ENCODE assay signal across 26 cellular contexts in genomic region chr10:17523246-17523753, GRCh38.
"Had no signal": no experiment of that assay in that cellular context is flagged by ENCODE, and none has a peak within 500 bp of the region (broad histone marks: within the 10 kb centered on the region; RNA-seq: fewer than 3 reads in every experiment).

No MANE protein-coding gene starts in this region.

- H3K36me3 ChIP-seq: gastroesophageal sphincter, heart left ventricle, left lung, pancreas, suprapubic skin, vagina had no signal

- H2AFZ ChIP-seq: hepatocyte had no signal

- ATAC-seq: esophagus mucosa; gastroesophageal sphincter; heart left ventricle; left lung; natural killer cell; pancreas; sciatic nerve; stimulated activated naive CD8-positive, alpha-beta T cell treated with anti-CD3 and anti-CD28 coated beads, Interleukin-15, amount 100 ng/mL, for 72 hours had no signal

- DNase-seq: effector CD8-positive, alpha-beta T cell; endodermal cell; foreskin fibroblast; heart left ventricle; kidney; left lung; mesendoderm; midbrain; natural killer cell; occipital lobe; pancreas; stimulated activated CD4-positive, alpha-beta T cell treated with anti-CD3 and anti-CD28 coated beads, Interleukin-12 subunit alpha, Interleukin-12 subunit beta, amount 100 ng/mL, for 4 hours; stimulated activated CD4-positive, alpha-beta T cell treated with anti-CD3 and anti-CD28 coated beads, Interleukin-1b, Interleukin-23, amount 100 ng/mL, for 48 hours; stimulated activated CD4-positive, alpha-beta T cell treated with anti-CD3 and anti-CD28 coated beads, Interleukin-4, amount 100 ng/mL, for 1 hour; stimulated activated CD8-positive, alpha-beta memory T cell treated with anti-CD3 and anti-CD28 coated beads, Interleukin-4, amount 100 ng/mL, for 48 hours; stimulated activated naive CD4-positive, alpha-beta T cell; stimulated activated naive CD8-positive, alpha-beta T cell treated with anti-CD3 and anti-CD28 coated beads, Interleukin-15, amount 100 ng/mL, for 72 hours; trophoblast cell had no signal

- H3K79me2 ChIP-seq: hepatocyte had no signal

- H3K27me3 ChIP-seq: gastroesophageal sphincter, heart left ventricle, hepatocyte, left lung, pancreas, suprapubic skin, vagina had no signal

- FAIRE-seq: kidney, pancreas had no signal

- H3K4me1 ChIP-seq: gastroesophageal sphincter, left lung, pancreas, suprapubic skin, vagina had no signal

- H3K4me3 ChIP-seq: gastroesophageal sphincter, heart left ventricle, hepatocyte, left lung, pancreas, smooth muscle cell, suprapubic skin, vagina had no signal

- H3K4me2 ChIP-seq: hepatocyte, smooth muscle cell had no signal

- H3K9me3 ChIP-seq: gastroesophageal sphincter, left lung, pancreas, suprapubic skin, vagina had no signal

- H3K27ac ChIP-seq: epithelial cell of prostate, gastroesophageal sphincter, heart left ventricle, hepatocyte, left lung, pancreas, suprapubic skin, vagina had no signal
